11 cellular contexts compared by ENCODE assay signal in genomic region chr4:76753814-76754213, GRCh38.
A peak's percentile ranks its signal among the peaks of the same experiment; 100 is the strongest.
DNase-seq lines count a peak whose midpoint lies in the region; ATAC-seq, FAIRE-seq and TF ChIP-seq lines count a peak whose summit lies in the region.
"Had no signal": no experiment of that assay in that cellular context is flagged by ENCODE, and none has a peak within 500 bp of the region (broad histone marks: within the 10 kb centered on the region; RNA-seq: fewer than 3 reads in every experiment).

No MANE protein-coding gene starts in this region.

- H3K9me3 ChIP-seq in Panc1 (ENCODE audit: control insufficient read depth, insufficient read depth, low read depth, low read length) (peaks cover 3% of the 10 kb centered on the region; the same call in 1 of the 2 replicates), endothelial cell of umbilical vein (replicated peaks; ENCODE audit: control insufficient read depth, insufficient read depth, low read length) (no peaks in the 10 kb centered on the region)

- H3K4me2 ChIP-seq in endothelial cell of umbilical vein (ENCODE audit: insufficient read depth, low read length), result peak overlapping the region; percentile 96

- H3K27me3 Mint-ChIP-seq in mesothelial cell of epicardium (ENCODE audit: low read depth), result no peaks in the 10 kb centered on the region

- H3K36me3 ChIP-seq in Panc1 (ENCODE audit: control insufficient read depth, insufficient read depth, low read length), result no peaks in the 10 kb centered on the region
- H3K36me3 ChIP-seq in endothelial cell of umbilical vein (ENCODE audit: control insufficient read depth in 2 of 2, extremely low read depth in 1 of 2, insufficient read depth in 2 of 2, low read length in 2 of 2), result peaks cover 0 to 2% of the 10 kb centered on the region in 2 experiments

- no peaks in the 10 kb centered on the region for H4K20me1 ChIP-seq in endothelial cell of umbilical vein (replicated peaks; ENCODE audit: control insufficient read depth, extremely low read depth, insufficient read depth, low read length)

- H3K4me1 Mint-ChIP-seq in mesothelial cell of epicardium, result peaks cover 29% of the 10 kb centered on the region

- in situ Hi-C loops in ACHN (cut with HindIII; ENCODE audit: low pct_ligation_motif_present, low pct_unique_long_range_greater_than_20kb, low sequenced_read_pairs) (no loop called here), Panc1 (cut with HindIII; ENCODE audit: low pct_unique_long_range_greater_than_20kb, low sequenced_read_pairs) (no loop called here)

- H3K9ac ChIP-seq in endothelial cell of umbilical vein (replicated peaks; ENCODE audit: extremely low read depth, insufficient read depth, low read length), result peak overlapping the region; percentile 79

- H3K27ac ChIP-seq in Panc1 (ENCODE audit: low read length) (peak overlapping the region; percentile 29), endothelial cell of umbilical vein (ENCODE audit: insufficient read depth, low read depth, low read length) (peak overlapping the region; percentile 86)

- intact Hi-C loops in Panc1 (cut with micrococcal nuclease; ENCODE audit: unreplicated experiment) (loop anchor here (10.0 kb wide), 1 partner anchor 319 kb away; the partner anchor contains the start of gene SHROOM3), endothelial cell of umbilical vein (cut with micrococcal nuclease) (loop anchor here (1.0 to 5.0 kb wide), 7 partner anchors 50 to 449 kb away; no protein-coding TSS in a partner anchor)

- ATAC-seq in Panc1 (peak; percentile 73), GM19455 (IDR thresholded peaks at IDR 0.05; ENCODE audit: unreplicated experiment) (no peak), HG03460 (IDR thresholded peaks at IDR 0.05; ENCODE audit: unreplicated experiment) (no peak), HG02938 (IDR thresholded peaks at IDR 0.05; ENCODE audit: unreplicated experiment) (no peak)

- dilution Hi-C loops in endothelial cell of umbilical vein (cut with MboI; ENCODE audit: extremely low pct_ligation_motif_present, low sequenced_read_pairs), result no loop called here

- peak; percentile 21 for TF ChIP-seq POLR2A in endothelial cell of umbilical vein (IDR thresholded peaks at IDR 0.05; ENCODE audit: low read depth, low read length)

- H3K9me3 Mint-ChIP-seq in mesothelial cell of epicardium, result peaks cover 7% of the 10 kb centered on the region

- H3K27me3 ChIP-seq in Panc1 (ENCODE audit: control insufficient read depth, insufficient read depth, low read length), result no peaks in the 10 kb centered on the region
- no peaks in the 10 kb centered on the region for H3K27me3 ChIP-seq in endothelial cell of umbilical vein (ENCODE audit: control insufficient read depth in 2 of 2, insufficient read depth in 2 of 2, low read length in 2 of 2)

- no peak overlapping the region for H3K4me3 ChIP-seq in Panc1 (ENCODE audit: low read depth in 2 of 2, low read length in 2 of 2)
- H3K4me3 ChIP-seq in endothelial cell of umbilical vein (replicated peaks in 1 of 3; ENCODE audit: insufficient read depth in 1 of 3, low read depth in 1 of 3, low read length in 3 of 3), result peak overlapping the region in 2 of 3 experiments; percentile 16 to 39

- H2AFZ ChIP-seq in endothelial cell of umbilical vein (ENCODE audit: low read depth, low read length), result no peak overlapping the region

- no peaks in the 10 kb centered on the region for H3K79me2 ChIP-seq in endothelial cell of umbilical vein (ENCODE audit: control insufficient read depth, insufficient read depth, low read length)

- H3K27ac Mint-ChIP-seq in mesothelial cell of epicardium, result peak overlapping the region; percentile 91
- H3K27ac Mint-ChIP-seq: CD4-positive, CD25-positive, alpha-beta regulatory T cell had no signal

- TF ChIP-seq CTCF in Panc1 (IDR thresholded peaks at IDR 0.05) (no peak), endothelial cell of umbilical vein (IDR thresholded peaks at IDR 0.05; ENCODE audit: extremely low read depth in 1 of 2, insufficient read depth in 1 of 2, low read depth in 1 of 2, low read length in 2 of 2) (no peak), mesothelial cell of epicardium (IDR thresholded peaks at IDR 0.05; ENCODE audit: unreplicated experiment) (no peak)

- BruUV-seq in Panc1 (replicated peaks; lab: Mats Ljungman, UMichigan), result no TSS peak
- BruUV-seq in endothelial cell of umbilical vein (replicated peaks; lab: Mats Ljungman, UMichigan), result no TSS peak

- POLR2A ChIA-PET in Panc1 (lab: Charles Lee) (no interaction called here), endothelial cell of umbilical vein (lab: Charles Lee) (interaction anchor here (0.5 kb wide), 1 partner anchor 261 kb away, joined by 4 read pairs; no protein-coding TSS in a partner anchor)

- H3K4me3 Mint-ChIP-seq in mesothelial cell of epicardium, result no peak overlapping the region
- H3K4me3 Mint-ChIP-seq: CD4-positive, CD25-positive, alpha-beta regulatory T cell had no signal

- peak; percentile 96 for FAIRE-seq in endothelial cell of umbilical vein (lab: Jason Lieb, UNC)

- no peaks in the 10 kb centered on the region for H3K9me1 ChIP-seq in endothelial cell of umbilical vein (replicated peaks; ENCODE audit: control insufficient read depth, extremely low read depth, insufficient read depth, low read length)

- peak; percentile 70 for DNase-seq in ACHN
- no peak for DNase-seq in Panc1 (ENCODE audit: low read depth, low spot score)
- DNase-seq in endothelial cell of umbilical vein (ENCODE audit: low read depth, low spot score), result peak; percentile 86
- no peak for DNase-seq in mesothelial cell of epicardium (ENCODE audit: low spot score in 2 of 2, unreplicated experiment in 2 of 2)
- DNase-seq in superior temporal gyrus (ENCODE audit: extremely low spot score), result no peak
- DNase-seq: activated CD8-positive, alpha-beta memory T cell treated with anti-CD3 and anti-CD28 coated beads, Interleukin-2, amount 50 U/mL, for 48 hours; CD4-positive, CD25-positive, alpha-beta regulatory T cell; NCI-H1105 treated with DMSO at 0.1 percent for 48 hours had no signal

- H3K36me3 Mint-ChIP-seq in mesothelial cell of epicardium, result peaks cover 27% of the 10 kb centered on the region
- H3K36me3 Mint-ChIP-seq: CD4-positive, CD25-positive, alpha-beta regulatory T cell had no signal

- H3K4me1 ChIP-seq in Panc1 (ENCODE audit: control insufficient read depth, insufficient read depth, low read length) (no peaks in the 10 kb centered on the region; the same call in 1 of the 2 replicates), endothelial cell of umbilical vein (ENCODE audit: control insufficient read depth, extremely low read depth, insufficient read depth, low read length) (peaks cover 28% of the 10 kb centered on the region)

- CTCF ChIA-PET in Panc1 (lab: Charles Lee) (interaction anchor here (0.6 kb wide), 1 partner anchor 127 kb away, joined by 3 read pairs; no protein-coding TSS in a partner anchor), endothelial cell of umbilical vein (lab: Charles Lee) (interaction anchor here (0.7 to 1.5 kb wide), 7 partner anchors 10 to 322 kb away, joined by 3 to 8 read pairs (median 3); no protein-coding TSS in a partner anchor)

TF ChIP-seq in endothelial cell of umbilical vein, 7 proteins besides CTCF, POLR2A, EP300 and RAD21:
- peak; percentile 55 for TF ChIP-seq JUN (IDR thresholded peaks at IDR 0.05; ENCODE audit: borderline replicate concordance, insufficient read depth, insufficient read length, low read depth)
- TF ChIP-seq FOS (IDR thresholded peaks at IDR 0.05; ENCODE audit: borderline replicate concordance, insufficient read depth, low read length), result peak; percentile 42
- no peak for TF ChIP-seq EZH2 (IDR thresholded peaks at IDR 0.05; ENCODE audit: borderline replicate concordance, low read depth, low read length, severe bottlenecking)
- TF ChIP-seq POLR2AphosphoS5 (IDR thresholded peaks at IDR 0.05; ENCODE audit: insufficient read depth, low read depth, low read length), result peak; percentile 74
- peak; percentile 25 for TF ChIP-seq GATA2 (IDR thresholded peaks at IDR 0.05; ENCODE audit: insufficient read depth, insufficient read length, low read depth, low read length)

Comparison
In these comparisons a context has a peak if more than half of its experiments do, and no peak if none do; other contexts are left out.
1. DNase-seq: peak in ACHN (single experiment) and endothelial cell of umbilical vein (single experiment); none in Panc1 (single experiment), mesothelial cell of epicardium (0 of 2) and superior temporal gyrus (single experiment).
2. H3K4me3 ChIP-seq: peak in endothelial cell of umbilical vein (2 of 3); none in Panc1 (0 of 2).